8 cellular contexts compared by ENCODE assay signal in genomic region chr17:58082870-58083490, GRCh38. TPM values are rescaled to one million over a fixed set of nuclear protein-coding genes. Genes with fewer than 3 reads are reported as not detected.
DNase-seq lines count a peak whose midpoint lies in the region; ATAC-seq and TF ChIP-seq lines count a peak whose summit lies in the region.

DYNLL2 (plus strand) TSS chr17:58083419; CDS start chr17:58087091, 3,672 bp downstream.

- H3K27me3 ChIP-seq in Caco-2 (replicated peaks; ENCODE audit: control insufficient read depth, insufficient read depth, low read length): no peaks in the 10 kb centered on the region
- H3K27me3 ChIP-seq in OCI-LY3 (ENCODE audit: low read depth, low read length): peaks cover 14% of the 10 kb centered on the region

- peak within 1 kb of the TSS; percentile 88 for H3K4me3 Mint-ChIP-seq in Caco-2 (ENCODE audit: unreplicated experiment)

- peaks cover 8% of the 10 kb centered on the region for H3K4me1 Mint-ChIP-seq in Caco-2 (ENCODE audit: low read depth, unreplicated experiment)

- TSS peak; percentile 94 for BruUV-seq in Caco-2 (replicated peaks; lab: Mats Ljungman, UMichigan)

- peak within 1 kb of the TSS; percentile 47 for H3K27ac ChIP-seq in OCI-LY3 (ENCODE audit: low read length)
- peak within 1 kb of the TSS; percentile 36 for H3K27ac ChIP-seq in epithelial cell of prostate

- TF ChIP-seq CTCF in Caco-2 (IDR thresholded peaks at IDR 0.05; ENCODE audit: insufficient read depth in 1 of 2, low read depth in 1 of 2, low read length in 1 of 2, severe bottlenecking in 1 of 2, unreplicated experiment in 1 of 2): no peak
- no peak for TF ChIP-seq CTCF in OCI-LY3 (IDR thresholded peaks at IDR 0.05; ENCODE audit: low read depth, low read length)
- TF ChIP-seq CTCF in mucosa of descending colon (IDR thresholded peaks at IDR 0.05): no peak

- peak within 1 kb of the TSS; percentile 88 for H3K27ac Mint-ChIP-seq in Caco-2 (ENCODE audit: unreplicated experiment)

- peak within 1 kb of the TSS; percentile 76 for H3K4me3 ChIP-seq in Caco-2 (ENCODE audit: low read depth, low read length)
- H3K4me3 ChIP-seq in OCI-LY3 (ENCODE audit: low read length): peak within 1 kb of the TSS; percentile 98
- peak within 1 kb of the TSS; percentile 97 for H3K4me3 ChIP-seq in mucosa of descending colon

- CTCF ChIA-PET in Caco-2 (lab: Charles Lee): interaction anchor here (0.6 to 1.2 kb wide), 8 partner anchors 34 to 415 kb away, joined by 3 to 8 read pairs (median 3); partner anchors contain the start of gene SRSF1

- H3K36me3 ChIP-seq in Caco-2 (ENCODE audit: control insufficient read depth, insufficient read depth, low read length) (peaks cover 3% of the 10 kb centered on the region; the same call in 1 of the 2 replicates), OCI-LY3 (replicated peaks; ENCODE audit: low read depth, low read length) (peaks cover 31% of the 10 kb centered on the region), mucosa of descending colon (ENCODE audit: low read depth) (no peaks in the 10 kb centered on the region)

- H3K9ac ChIP-seq in OCI-LY3 (ENCODE audit: low read length): peak within 1 kb of the TSS; percentile 93

- H3K36me3 Mint-ChIP-seq in Caco-2 (ENCODE audit: insufficient read depth, unreplicated experiment): peaks cover 43% of the 10 kb centered on the region

- H3K79me2 ChIP-seq in OCI-LY3 (ENCODE audit: low read length): peaks cover 47% of the 10 kb centered on the region

- H2AFZ ChIP-seq in OCI-LY3 (ENCODE audit: low read depth, low read length): peak within 1 kb of the TSS; percentile 82

- ATAC-seq in GM21447 (IDR thresholded peaks at IDR 0.05; ENCODE audit: unreplicated experiment): peak; percentile 59
- ATAC-seq in mucosa of descending colon: peak; percentile 90

- H4K20me1 ChIP-seq in OCI-LY3 (ENCODE audit: insufficient read depth, low read length): peaks cover 39% of the 10 kb centered on the region

- peak within 1 kb of the TSS; percentile 99 for H3K4me2 ChIP-seq in OCI-LY3 (ENCODE audit: low read length)

- H3K27me3 Mint-ChIP-seq in Caco-2 (ENCODE audit: insufficient read depth, unreplicated experiment): peaks cover 3% of the 10 kb centered on the region

- intact Hi-C loops in Caco-2 (cut with micrococcal nuclease; ENCODE audit: unreplicated experiment): no loop called here
- intact Hi-C loops in mucosa of descending colon (cut with DNase I, micrococcal nuclease): no loop called here

- POLR2A ChIA-PET in Caco-2 (lab: Charles Lee): interaction anchor here (0.6 to 3.0 kb wide), 27 partner anchors 10 to 1755 kb away, joined by 3 to 59 read pairs (median 4); partner anchors contain the start of genes EPX, MRPS23, RNF43 and SRSF1

- H3K9me3 ChIP-seq in Caco-2: no peaks in the 10 kb centered on the region
- no peaks in the 10 kb centered on the region for H3K9me3 ChIP-seq in OCI-LY3 (ENCODE audit: insufficient read depth, low read length)
- H3K9me3 ChIP-seq in mucosa of descending colon: no peaks in the 10 kb centered on the region

- H3K4me1 ChIP-seq in Caco-2: peaks cover 15% of the 10 kb centered on the region
- H3K4me1 ChIP-seq in OCI-LY3 (ENCODE audit: low read length): peaks cover 12% of the 10 kb centered on the region
- peaks cover 26% of the 10 kb centered on the region for H3K4me1 ChIP-seq in mucosa of descending colon (ENCODE audit: low read depth)

- no peaks in the 10 kb centered on the region for H3K9me3 Mint-ChIP-seq in Caco-2 (ENCODE audit: unreplicated experiment)

- DNase-seq in Caco-2: peak; percentile 95 to 98
- peak; percentile 95 for DNase-seq in HuH-7.5 (ENCODE audit: low spot score)
- DNase-seq in activated T-cell treated with anti-CD3 and anti-CD28 coated beads for 4 hours: peak; percentile 88
- DNase-seq in epithelial cell of prostate (ENCODE audit: low read depth, low spot score): peak; percentile 27
- DNase-seq in mucosa of descending colon: peak; percentile 93 to 95 (median 95)
- DNase-seq in stimulated activated CD8-positive, alpha-beta memory T cell treated with anti-CD3 and anti-CD28 coated beads, Interleukin-4, amount 100 ng/mL, for 1 hour (ENCODE audit: low read depth in 2 of 2, low spot score in 1 of 2): peak; percentile 64 to 81

RNA-seq across cellular contexts. Expression of gene DYNLL2, which starts in this region (rescaled TPM):
- total RNA-seq in Caco-2 (2022): 67.8 and 80.6 TPM in 2 replicates
- 10 to 100 TPM; 33.9 to 53.2 (median 33.9) TPM for total RNA-seq in mucosa of descending colon

Comparison
In these comparisons a context has a peak if more than half of its experiments do, and no peak if none do; other contexts are left out.
1. Peak in every context shown above with its lines: DNase-seq, ATAC-seq, H3K4me3 ChIP-seq and H3K27ac ChIP-seq.
2. DNase-seq: peak in every context shown above with its lines; median percentile 96 in Caco-2; 95 in HuH-7.5; 95 in mucosa of descending colon; 88 in activated T-cell treated with anti-CD3 and anti-CD28 coated beads for 4 hours; 72 in stimulated activated CD8-positive, alpha-beta memory T cell treated with anti-CD3 and anti-CD28 coated beads, Interleukin-4, amount 100 ng/mL, for 1 hour; 27 in epithelial cell of prostate.